ENCODE assay signal across 1 cellular context in the genomic region with DNA sequence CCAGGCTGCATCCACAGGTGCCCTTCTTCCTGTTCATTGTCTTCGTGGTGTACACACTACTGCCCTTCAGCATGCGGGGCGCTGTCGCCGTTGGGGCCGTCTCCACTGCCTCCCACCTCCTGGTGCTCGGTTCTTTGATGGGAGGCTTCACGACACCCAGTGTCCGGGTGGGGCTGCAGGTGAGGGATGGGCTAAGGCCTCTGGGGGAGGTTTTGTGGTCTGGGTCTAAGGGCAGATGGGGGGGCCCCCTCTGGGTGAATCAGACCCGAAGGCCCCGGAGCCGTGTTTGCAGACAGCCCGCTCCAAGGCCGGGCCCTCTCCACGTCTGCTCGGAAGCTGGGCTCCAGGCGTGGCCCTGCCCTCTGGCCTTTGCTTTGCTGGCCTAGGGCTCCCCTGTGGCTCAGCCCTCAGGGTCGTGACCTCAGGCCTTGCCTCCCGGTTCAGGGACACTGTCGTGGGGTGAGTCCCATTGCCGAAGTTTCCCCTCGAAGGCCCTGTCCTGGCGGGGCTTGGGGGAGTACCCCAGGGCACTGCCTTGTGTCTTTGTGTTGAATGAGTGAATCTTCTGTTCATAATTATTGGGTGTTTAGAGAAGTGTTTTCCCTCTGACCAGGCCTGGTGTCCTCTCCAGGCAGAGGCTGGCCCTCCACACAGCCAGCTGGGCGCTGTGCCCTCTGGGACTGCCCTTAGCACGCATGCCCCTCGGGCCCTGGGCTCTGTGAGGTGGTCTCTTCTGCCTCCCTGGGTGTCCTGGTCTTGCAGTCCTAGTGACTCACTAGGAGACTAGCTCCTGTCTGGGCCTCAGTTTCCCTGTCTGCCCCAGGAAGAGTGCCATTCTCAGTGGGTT.
TF ChIP-seq lines count a peak whose summit lies in the region.

No MANE protein-coding gene starts in this region.

TF ChIP-seq in HepG2, 621 proteins besides CTCF, POLR2A, EP300 and RAD21 (continues in another document):
- TF ChIP-seq SMARCC2 (IDR thresholded peaks at IDR 0.05) (no peak), ETV6 (CRISPR knock-in tag; conservative IDR thresholded peaks at IDR 0.05) (no peak; the same call in 1 of the 2 replicates), ZBTB38 (CRISPR knock-in tag; IDR thresholded peaks at IDR 0.05) (no peak), ZNF709 (CRISPR knock-in tag; IDR thresholded peaks at IDR 0.05) (no peak), ZNF441 (CRISPR knock-in tag; IDR thresholded peaks at IDR 0.05; ENCODE audit: borderline replicate concordance) (no peak), ZNF160 (CRISPR knock-in tag; IDR thresholded peaks at IDR 0.05) (no peak; the same call in 1 of the 2 replicates), MAZ (IDR thresholded peaks at IDR 0.05; ENCODE audit: borderline replicate concordance, low read depth, low read length) (no peak), MAZ (CRISPR knock-in tag; IDR thresholded peaks at IDR 0.05; ENCODE audit: low read depth) (peak; percentile 33; the same call in 1 of the 2 replicates), ZNF354B (CRISPR knock-in tag; IDR thresholded peaks at IDR 0.05) (no peak), NFYC (CRISPR knock-in tag; IDR thresholded peaks at IDR 0.05) (no peak), SAFB2 (CRISPR knock-in tag; IDR thresholded peaks at IDR 0.05; ENCODE audit: borderline replicate concordance, low read depth) (no peak), ZNF230 (CRISPR knock-in tag; IDR thresholded peaks at IDR 0.05) (no peak), LCORL (IDR thresholded peaks at IDR 0.05) (no peak), LCORL (CRISPR knock-in tag; IDR thresholded peaks at IDR 0.05) (peak; percentile 94), ZC3H4 (CRISPR knock-in tag; IDR thresholded peaks at IDR 0.05; ENCODE audit: borderline replicate concordance) (no peak), ELF3 (CRISPR knock-in tag; IDR thresholded peaks at IDR 0.05) (peak; percentile 63; the same call in 1 of the 2 replicates), ZNF484 (CRISPR knock-in tag; IDR thresholded peaks at IDR 0.05; ENCODE audit: borderline replicate concordance, low read depth) (no peak), MTA1 (CRISPR knock-in tag; IDR thresholded peaks at IDR 0.05; ENCODE audit: borderline replicate concordance) (peak; percentile 99; the same call in 1 of the 2 replicates), ARID2 (CRISPR knock-in tag; IDR thresholded peaks at IDR 0.05; ENCODE audit: borderline replicate concordance) (no peak), ZSCAN25 (CRISPR knock-in tag; IDR thresholded peaks at IDR 0.05) (peak; percentile 55; the same call in 1 of the 2 replicates), KDM3A (CRISPR knock-in tag; IDR thresholded peaks at IDR 0.05; ENCODE audit: low read depth) (peak; percentile 88; the same call in 1 of the 2 replicates), ZNF251 (CRISPR knock-in tag; IDR thresholded peaks at IDR 0.05) (no peak), ZNF20 (CRISPR knock-in tag; IDR thresholded peaks at IDR 0.05) (no peak), ETV5 (CRISPR knock-in tag; IDR thresholded peaks at IDR 0.05; ENCODE audit: borderline replicate concordance) (peak; percentile 51; the same call in 1 of the 2 replicates), YEATS4 (CRISPR knock-in tag; IDR thresholded peaks at IDR 0.05; ENCODE audit: borderline replicate concordance) (peak; percentile 74; the same call in 1 of the 2 replicates), ZNF292 (CRISPR knock-in tag; IDR thresholded peaks at IDR 0.05; ENCODE audit: borderline replicate concordance, low read depth) (peak; percentile 89), ZNF432 (CRISPR knock-in tag; IDR thresholded peaks at IDR 0.05; ENCODE audit: borderline replicate concordance) (no peak), TOPORS (CRISPR knock-in tag; IDR thresholded peaks at IDR 0.05) (no peak), KDM2A (CRISPR knock-in tag; IDR thresholded peaks at IDR 0.05; ENCODE audit: borderline replicate concordance, low read depth) (peak; percentile 74; the same call in 1 of the 2 replicates)
- TF ChIP-seq, protein P1, sequence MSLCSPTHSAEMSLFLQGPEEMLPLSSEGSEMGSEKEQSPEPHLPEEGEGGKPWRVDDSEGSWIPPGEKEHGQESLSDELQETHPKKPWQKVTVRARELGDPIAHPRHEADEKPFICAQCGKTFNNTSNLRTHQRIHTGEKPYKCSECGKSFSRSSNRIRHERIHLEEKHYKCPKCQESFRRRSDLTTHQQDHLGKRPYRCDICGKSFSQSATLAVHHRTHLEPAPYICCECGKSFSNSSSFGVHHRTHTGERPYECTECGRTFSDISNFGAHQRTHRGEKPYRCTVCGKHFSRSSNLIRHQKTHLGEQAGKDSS (CRISPR knock-in tag; IDR thresholded peaks at IDR 0.05; ENCODE audit: borderline replicate concordance, low read depth): peak; percentile 76; the same call in 1 of the 2 replicates
- TF ChIP-seq, protein P2, sequence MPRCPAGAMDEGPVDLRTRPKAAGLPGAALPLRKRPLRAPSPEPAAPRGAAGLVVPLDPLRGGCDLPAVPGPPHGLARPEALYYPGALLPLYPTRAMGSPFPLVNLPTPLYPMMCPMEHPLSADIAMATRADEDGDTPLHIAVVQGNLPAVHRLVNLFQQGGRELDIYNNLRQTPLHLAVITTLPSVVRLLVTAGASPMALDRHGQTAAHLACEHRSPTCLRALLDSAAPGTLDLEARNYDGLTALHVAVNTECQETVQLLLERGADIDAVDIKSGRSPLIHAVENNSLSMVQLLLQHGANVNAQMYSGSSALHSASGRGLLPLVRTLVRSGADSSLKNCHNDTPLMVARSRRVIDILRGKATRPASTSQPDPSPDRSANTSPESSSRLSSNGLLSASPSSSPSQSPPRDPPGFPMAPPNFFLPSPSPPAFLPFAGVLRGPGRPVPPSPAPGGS (CRISPR knock-in tag; IDR thresholded peaks at IDR 0.05): no peak; the same call in none of the 2 replicates
- TF ChIP-seq, protein P3, sequence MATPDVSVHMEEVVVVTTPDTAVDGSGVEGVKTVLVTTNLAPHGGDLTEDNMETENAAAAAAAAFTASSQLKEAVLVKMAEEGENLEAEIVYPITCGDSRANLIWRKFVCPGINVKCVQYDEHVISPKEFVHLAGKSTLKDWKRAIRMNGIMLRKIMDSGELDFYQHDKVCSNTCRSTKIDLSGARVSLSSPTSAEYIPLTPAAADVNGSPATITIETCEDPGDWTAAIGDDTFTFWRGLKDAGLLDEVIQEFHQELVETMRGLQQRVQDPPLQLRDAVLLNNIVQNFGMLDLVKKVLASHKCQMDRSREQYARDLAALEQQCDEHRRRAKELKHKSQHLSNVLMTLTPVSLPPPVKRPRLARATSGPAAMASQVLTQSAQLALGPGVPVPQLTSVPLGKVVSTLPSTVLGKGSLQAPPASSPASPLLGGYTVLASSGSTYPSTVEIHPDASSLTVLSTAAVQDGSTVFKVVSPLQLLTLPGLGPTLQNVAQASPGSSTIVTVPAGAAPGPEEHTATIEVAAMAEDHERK (CRISPR knock-in tag; IDR thresholded peaks at IDR 0.05; ENCODE audit: low read depth): no peak
- TF ChIP-seq, protein P4, sequence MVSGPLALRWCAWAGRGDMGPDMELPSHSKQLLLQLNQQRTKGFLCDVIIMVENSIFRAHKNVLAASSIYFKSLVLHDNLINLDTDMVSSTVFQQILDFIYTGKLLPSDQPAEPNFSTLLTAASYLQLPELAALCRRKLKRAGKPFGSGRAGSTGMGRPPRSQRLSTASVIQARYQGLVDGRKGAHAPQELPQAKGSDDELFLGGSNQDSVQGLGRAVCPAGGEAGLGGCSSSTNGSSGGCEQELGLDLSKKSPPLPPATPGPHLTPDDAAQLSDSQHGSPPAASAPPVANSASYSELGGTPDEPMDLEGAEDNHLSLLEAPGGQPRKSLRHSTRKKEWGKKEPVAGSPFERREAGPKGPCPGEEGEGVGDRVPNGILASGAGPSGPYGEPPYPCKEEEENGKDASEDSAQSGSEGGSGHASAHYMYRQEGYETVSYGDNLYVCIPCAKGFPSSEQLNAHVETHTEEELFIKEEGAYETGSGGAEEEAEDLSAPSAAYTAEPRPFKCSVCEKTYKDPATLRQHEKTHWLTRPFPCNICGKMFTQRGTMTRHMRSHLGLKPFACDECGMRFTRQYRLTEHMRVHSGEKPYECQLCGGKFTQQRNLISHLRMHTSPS (CRISPR knock-in tag; IDR thresholded peaks at IDR 0.05; ENCODE audit: low read depth): peak; percentile 87
- TF ChIP-seq, protein P5, sequence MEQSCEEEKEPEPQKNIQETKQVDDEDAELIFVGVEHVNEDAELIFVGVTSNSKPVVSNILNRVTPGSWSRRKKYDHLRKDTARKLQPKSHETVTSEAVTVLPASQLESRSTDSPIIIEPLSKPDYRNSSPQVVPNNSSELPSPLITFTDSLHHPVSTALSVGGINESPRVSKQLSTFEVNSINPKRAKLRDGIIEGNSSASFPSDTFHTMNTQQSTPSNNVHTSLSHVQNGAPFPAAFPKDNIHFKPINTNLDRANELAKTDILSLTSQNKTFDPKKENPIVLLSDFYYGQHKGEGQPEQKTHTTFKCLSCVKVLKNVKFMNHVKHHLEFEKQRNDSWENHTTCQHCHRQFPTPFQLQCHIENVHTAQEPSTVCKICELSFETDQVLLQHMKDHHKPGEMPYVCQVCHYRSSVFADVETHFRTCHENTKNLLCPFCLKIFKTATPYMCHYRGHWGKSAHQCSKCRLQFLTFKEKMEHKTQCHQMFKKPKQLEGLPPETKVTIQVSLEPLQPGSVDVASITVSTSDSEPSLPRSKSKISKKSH (CRISPR knock-in tag; IDR thresholded peaks at IDR 0.05; ENCODE audit: borderline replicate concordance): peak; percentile 80; the same call in 1 of the 2 replicates
- TF ChIP-seq, protein P6, sequence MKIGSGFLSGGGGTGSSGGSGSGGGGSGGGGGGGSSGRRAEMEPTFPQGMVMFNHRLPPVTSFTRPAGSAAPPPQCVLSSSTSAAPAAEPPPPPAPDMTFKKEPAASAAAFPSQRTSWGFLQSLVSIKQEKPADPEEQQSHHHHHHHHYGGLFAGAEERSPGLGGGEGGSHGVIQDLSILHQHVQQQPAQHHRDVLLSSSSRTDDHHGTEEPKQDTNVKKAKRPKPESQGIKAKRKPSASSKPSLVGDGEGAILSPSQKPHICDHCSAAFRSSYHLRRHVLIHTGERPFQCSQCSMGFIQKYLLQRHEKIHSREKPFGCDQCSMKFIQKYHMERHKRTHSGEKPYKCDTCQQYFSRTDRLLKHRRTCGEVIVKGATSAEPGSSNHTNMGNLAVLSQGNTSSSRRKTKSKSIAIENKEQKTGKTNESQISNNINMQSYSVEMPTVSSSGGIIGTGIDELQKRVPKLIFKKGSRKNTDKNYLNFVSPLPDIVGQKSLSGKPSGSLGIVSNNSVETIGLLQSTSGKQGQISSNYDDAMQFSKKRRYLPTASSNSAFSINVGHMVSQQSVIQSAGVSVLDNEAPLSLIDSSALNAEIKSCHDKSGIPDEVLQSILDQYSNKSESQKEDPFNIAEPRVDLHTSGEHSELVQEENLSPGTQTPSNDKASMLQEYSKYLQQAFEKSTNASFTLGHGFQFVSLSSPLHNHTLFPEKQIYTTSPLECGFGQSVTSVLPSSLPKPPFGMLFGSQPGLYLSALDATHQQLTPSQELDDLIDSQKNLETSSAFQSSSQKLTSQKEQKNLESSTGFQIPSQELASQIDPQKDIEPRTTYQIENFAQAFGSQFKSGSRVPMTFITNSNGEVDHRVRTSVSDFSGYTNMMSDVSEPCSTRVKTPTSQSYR (CRISPR knock-in tag; IDR thresholded peaks at IDR 0.05; ENCODE audit: borderline replicate concordance): no peak
- TF ChIP-seq, protein P7, sequence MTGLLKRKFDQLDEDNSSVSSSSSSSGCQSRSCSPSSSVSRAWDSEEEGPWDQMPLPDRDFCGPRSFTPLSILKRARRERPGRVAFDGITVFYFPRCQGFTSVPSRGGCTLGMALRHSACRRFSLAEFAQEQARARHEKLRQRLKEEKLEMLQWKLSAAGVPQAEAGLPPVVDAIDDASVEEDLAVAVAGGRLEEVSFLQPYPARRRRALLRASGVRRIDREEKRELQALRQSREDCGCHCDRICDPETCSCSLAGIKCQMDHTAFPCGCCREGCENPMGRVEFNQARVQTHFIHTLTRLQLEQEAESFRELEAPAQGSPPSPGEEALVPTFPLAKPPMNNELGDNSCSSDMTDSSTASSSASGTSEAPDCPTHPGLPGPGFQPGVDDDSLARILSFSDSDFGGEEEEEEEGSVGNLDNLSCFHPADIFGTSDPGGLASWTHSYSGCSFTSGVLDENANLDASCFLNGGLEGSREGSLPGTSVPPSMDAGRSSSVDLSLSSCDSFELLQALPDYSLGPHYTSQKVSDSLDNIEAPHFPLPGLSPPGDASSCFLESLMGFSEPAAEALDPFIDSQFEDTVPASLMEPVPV (CRISPR knock-in tag; IDR thresholded peaks at IDR 0.05): no peak
- TF ChIP-seq, protein P8, sequence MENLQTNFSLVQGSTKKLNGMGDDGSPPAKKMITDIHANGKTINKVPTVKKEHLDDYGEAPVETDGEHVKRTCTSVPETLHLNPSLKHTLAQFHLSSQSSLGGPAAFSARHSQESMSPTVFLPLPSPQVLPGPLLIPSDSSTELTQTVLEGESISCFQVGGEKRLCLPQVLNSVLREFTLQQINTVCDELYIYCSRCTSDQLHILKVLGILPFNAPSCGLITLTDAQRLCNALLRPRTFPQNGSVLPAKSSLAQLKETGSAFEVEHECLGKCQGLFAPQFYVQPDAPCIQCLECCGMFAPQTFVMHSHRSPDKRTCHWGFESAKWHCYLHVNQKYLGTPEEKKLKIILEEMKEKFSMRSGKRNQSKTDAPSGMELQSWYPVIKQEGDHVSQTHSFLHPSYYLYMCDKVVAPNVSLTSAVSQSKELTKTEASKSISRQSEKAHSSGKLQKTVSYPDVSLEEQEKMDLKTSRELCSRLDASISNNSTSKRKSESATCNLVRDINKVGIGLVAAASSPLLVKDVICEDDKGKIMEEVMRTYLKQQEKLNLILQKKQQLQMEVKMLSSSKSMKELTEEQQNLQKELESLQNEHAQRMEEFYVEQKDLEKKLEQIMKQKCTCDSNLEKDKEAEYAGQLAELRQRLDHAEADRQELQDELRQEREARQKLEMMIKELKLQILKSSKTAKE (CRISPR knock-in tag; IDR thresholded peaks at IDR 0.05; ENCODE audit: borderline replicate concordance): peak; percentile 83
- TF ChIP-seq, protein P9, sequence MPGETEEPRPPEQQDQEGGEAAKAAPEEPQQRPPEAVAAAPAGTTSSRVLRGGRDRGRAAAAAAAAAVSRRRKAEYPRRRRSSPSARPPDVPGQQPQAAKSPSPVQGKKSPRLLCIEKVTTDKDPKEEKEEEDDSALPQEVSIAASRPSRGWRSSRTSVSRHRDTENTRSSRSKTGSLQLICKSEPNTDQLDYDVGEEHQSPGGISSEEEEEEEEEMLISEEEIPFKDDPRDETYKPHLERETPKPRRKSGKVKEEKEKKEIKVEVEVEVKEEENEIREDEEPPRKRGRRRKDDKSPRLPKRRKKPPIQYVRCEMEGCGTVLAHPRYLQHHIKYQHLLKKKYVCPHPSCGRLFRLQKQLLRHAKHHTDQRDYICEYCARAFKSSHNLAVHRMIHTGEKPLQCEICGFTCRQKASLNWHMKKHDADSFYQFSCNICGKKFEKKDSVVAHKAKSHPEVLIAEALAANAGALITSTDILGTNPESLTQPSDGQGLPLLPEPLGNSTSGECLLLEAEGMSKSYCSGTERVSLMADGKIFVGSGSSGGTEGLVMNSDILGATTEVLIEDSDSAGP (CRISPR knock-in tag; IDR thresholded peaks at IDR 0.05; ENCODE audit: borderline replicate concordance): peak; percentile 93
- TF ChIP-seq, protein P10, sequence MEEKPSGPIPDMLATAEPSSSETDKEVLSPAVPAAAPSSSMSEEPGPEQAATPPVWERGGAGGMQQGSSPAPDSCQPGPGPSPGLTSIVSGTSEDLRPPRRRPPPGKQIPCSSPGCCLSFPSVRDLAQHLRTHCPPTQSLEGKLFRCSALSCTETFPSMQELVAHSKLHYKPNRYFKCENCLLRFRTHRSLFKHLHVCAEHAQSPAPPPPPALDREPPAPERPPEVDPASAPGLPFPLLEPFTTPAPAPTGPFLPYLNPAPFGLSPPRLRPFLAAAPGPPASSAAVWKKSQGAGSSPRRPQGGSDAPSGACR (CRISPR knock-in tag; IDR thresholded peaks at IDR 0.05): no peak
- TF ChIP-seq, protein P11, sequence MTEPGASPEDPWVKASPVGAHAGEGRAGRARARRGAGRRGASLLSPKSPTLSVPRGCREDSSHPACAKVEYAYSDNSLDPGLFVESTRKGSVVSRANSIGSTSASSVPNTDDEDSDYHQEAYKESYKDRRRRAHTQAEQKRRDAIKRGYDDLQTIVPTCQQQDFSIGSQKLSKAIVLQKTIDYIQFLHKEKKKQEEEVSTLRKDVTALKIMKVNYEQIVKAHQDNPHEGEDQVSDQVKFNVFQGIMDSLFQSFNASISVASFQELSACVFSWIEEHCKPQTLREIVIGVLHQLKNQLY (CRISPR knock-in tag; IDR thresholded peaks at IDR 0.05): peak; percentile 78; the same call in 1 of the 2 replicates
